Comparison of ENCODE assay signal across 2 cellular contexts in the genomic region with DNA sequence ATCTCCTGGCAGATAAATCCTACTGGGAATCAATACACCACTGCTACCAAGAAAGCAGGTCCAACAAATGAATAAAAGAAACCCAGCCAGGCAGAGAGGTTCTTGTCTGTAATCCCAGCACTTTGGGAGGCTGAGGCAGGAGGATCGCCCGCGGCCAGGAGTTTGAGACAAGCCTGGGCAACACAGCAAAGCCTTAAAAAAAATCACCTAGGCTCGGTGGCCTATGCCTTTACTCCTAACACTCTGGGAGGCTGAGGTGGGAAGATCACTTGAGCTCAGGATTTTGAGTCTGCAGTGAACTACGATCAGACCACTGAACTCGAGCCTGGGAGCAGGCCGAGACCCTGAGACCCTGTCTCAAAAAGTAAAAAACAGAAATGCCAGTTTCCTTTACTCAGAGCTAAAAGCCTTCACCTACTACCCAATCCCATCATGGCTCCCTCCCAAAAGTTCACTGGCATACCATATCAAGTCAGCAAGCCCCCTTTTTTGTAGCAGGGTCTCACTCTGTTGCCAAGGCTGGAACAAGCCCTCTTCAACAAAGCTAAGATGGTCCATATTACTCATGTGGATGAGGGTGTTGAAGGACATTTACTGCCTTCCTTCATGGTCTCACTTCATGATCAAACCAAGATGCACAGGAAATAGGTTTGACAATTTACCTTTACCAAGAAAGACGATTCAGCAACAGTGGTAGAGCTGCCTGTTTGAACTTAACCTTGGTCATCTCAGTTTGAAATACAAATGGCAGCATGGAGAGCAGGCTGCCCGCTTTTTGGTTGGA.
TF ChIP-seq lines count a peak whose summit lies in the region.

No MANE protein-coding gene starts in this region.

TF ChIP-seq in GM12891, 5 proteins besides CTCF, POLR2A, EP300 and RAD21:
- TF ChIP-seq POLR2AphosphoS5 (IDR thresholded peaks at IDR 0.05; ENCODE audit: low read depth, low read length) = peak; percentile 81
- TF ChIP-seq TAF1 (IDR thresholded peaks at IDR 0.05; ENCODE audit: low read depth, low read length) = no peak

TF ChIP-seq in H1, 55 proteins besides CTCF, POLR2A, EP300 and RAD21:
- TF ChIP-seq POLR2AphosphoS5 (IDR thresholded peaks at IDR 0.05; ENCODE audit: low read depth, low read length) (peak; percentile 56), MAFK (IDR thresholded peaks at IDR 0.05; ENCODE audit: low read depth, low read length) (no peak)
